Comparison of ENCODE assay signal across 24 cellular contexts in genomic region chr18:45871655-45872054, GRCh38. TPM values are rescaled to one million over a fixed set of nuclear protein-coding genes. Genes with fewer than 3 reads are reported as not detected.
A peak's percentile ranks its signal among the peaks of the same experiment; 100 is the strongest.
DNase-seq lines count a peak whose midpoint lies in the region; ATAC-seq, FAIRE-seq and TF ChIP-seq lines count a peak whose summit lies in the region.
"Had no signal": no experiment of that assay in that cellular context is flagged by ENCODE, and none has a peak within 500 bp of the region (broad histone marks: within the 10 kb centered on the region; RNA-seq: fewer than 3 reads in every experiment).

No MANE protein-coding gene starts in this region.

- H3K79me2 ChIP-seq in PC-9 (ENCODE audit: low read depth) = no peaks in the 10 kb centered on the region

- TF ChIP-seq EP300 in stomach (IDR thresholded peaks at IDR 0.05) = no peak

- H3K4me2 ChIP-seq in PC-9 = peak overlapping the region; percentile 12; the same call in 1 of the 2 replicates

- H3K9me3 Mint-ChIP-seq in memory B cell = peaks cover 6% of the 10 kb centered on the region
- H3K9me3 Mint-ChIP-seq: effector memory CD8-positive, alpha-beta T cell; type B pancreatic cell had no signal

- no TSS peak for BruUV-seq in PC-9 (replicated peaks; lab: Mats Ljungman, UMichigan)

- H3K9me3 ChIP-seq in PC-9 (ENCODE audit: insufficient read depth, low read depth) = no peaks in the 10 kb centered on the region
- H3K9me3 ChIP-seq in stomach = no peaks in the 10 kb centered on the region
- H3K9me3 ChIP-seq: SJSA1, spleen had no signal

- peaks cover 50% of the 10 kb centered on the region for H3K36me3 Mint-ChIP-seq in memory B cell

- H3F3A ChIP-seq in PC-9 (ENCODE audit: insufficient read depth, low read depth) = peaks cover 18% of the 10 kb centered on the region

- TF ChIP-seq POLR2A in H54 (IDR thresholded peaks at IDR 0.05; ENCODE audit: low read depth, low read length) = no peak
- no peak for TF ChIP-seq POLR2A in lower leg skin (IDR thresholded peaks at IDR 0.05)
- no peak for TF ChIP-seq POLR2A in stomach (IDR thresholded peaks at IDR 0.05)

- H3K27me3 Mint-ChIP-seq in memory B cell = no peaks in the 10 kb centered on the region
- H3K27me3 Mint-ChIP-seq: effector memory CD8-positive, alpha-beta T cell; type B pancreatic cell had no signal

- POLR2A ChIA-PET in PC-9 (lab: Charles Lee; ENCODE audit: unreplicated experiment) = no interaction called here

- ATAC-seq in memory B cell (ENCODE audit: low read depth) = no peak
- ATAC-seq: effector memory CD8-positive, alpha-beta T cell had no signal

- H3K9me2 ChIP-seq in PC-9 (ENCODE audit: insufficient read depth) = no peaks in the 10 kb centered on the region

- H3K27ac ChIP-seq in PC-9 (peak overlapping the region; percentile 54), stomach (no peak overlapping the region)
- H3K27ac ChIP-seq: SJSA1, spleen, WERI-Rb-1 had no signal

- peaks cover 23% of the 10 kb centered on the region for H3K36me3 ChIP-seq in PC-9 (ENCODE audit: low read depth)
- peaks cover 8% of the 10 kb centered on the region for H3K36me3 ChIP-seq in bronchial epithelial cell (ENCODE audit: control insufficient read depth, insufficient read depth, low read length)
- H3K36me3 ChIP-seq in stomach = peaks cover 29 to 99% (median 91%) of the 10 kb centered on the region in 4 donors

- H3K4me3 ChIP-seq in PC-9 (no peak overlapping the region), bronchial epithelial cell (ENCODE audit: low read depth, low read length) (no peak overlapping the region), lower leg skin (ENCODE audit: low read depth, poor library complexity, severe bottlenecking) (no peak overlapping the region), stomach (no peak overlapping the region)
- H3K4me3 ChIP-seq: lung, SJSA1, spleen had no signal

- intact Hi-C loops in PC-9 (cut with micrococcal nuclease; ENCODE audit: unreplicated experiment) = no loop called here
- intact Hi-C loops in lower leg skin (cut with DNase I; ENCODE audit: low total_unique reads) = loop anchor here (10.0 kb wide), 2 partner anchors 157 to 187 kb away; no protein-coding TSS in a partner anchor
- intact Hi-C loops in stomach (cut with DNase I; ENCODE audit: low total_unique reads) = loop anchor here (10.0 kb wide), 1 partner anchor 177 kb away; no protein-coding TSS in a partner anchor

- DNase-seq in H54 (ENCODE audit: insufficient read length, low spot score) (peak; percentile 3), PC-9 (peak; percentile 5 to 84), bronchial epithelial cell (ENCODE audit: low read depth) (peak; percentile 77), memory B cell (ENCODE audit: low spot score in 2 of 2) (no peak), lower leg skin (ENCODE audit: low spot score in 2 of 2) (no peak), stomach (no peak), NCI-H1694 treated with DMSO at 0.1 percent for 48 hours (lab: John Stamatoyannopoulos, UW) (no peak), DMS53 (lab: John Stamatoyannopoulos, UW) (no peak)
- DNase-seq: activated CD4-positive, alpha-beta T cell treated with anti-CD3 and anti-CD28 coated beads, Interleukin-2, amount 50 U/mL, for 48 hours; activated naive CD4-positive, alpha-beta T cell treated with anti-CD3 and anti-CD28 coated beads for 36 hours; effector memory CD8-positive, alpha-beta T cell; NCI-H1092; NCI-H2081; NCI-H446; occipital lobe; retina; spleen; T-helper 2 cell; WERI-Rb-1 had no signal

- no peak for TF ChIP-seq CTCF in PC-9 (conservative IDR thresholded peaks at IDR 0.05)
- TF ChIP-seq CTCF in bronchial epithelial cell (IDR thresholded peaks at IDR 0.05; ENCODE audit: insufficient read depth, low read length, severe bottlenecking) = no peak
- no peak for TF ChIP-seq CTCF in lower leg skin (IDR thresholded peaks at IDR 0.05)
- TF ChIP-seq CTCF in stomach (IDR thresholded peaks at IDR 0.05) = no peak

- peak; percentile 50 for FAIRE-seq in H54 (lab: Jason Lieb, UNC)
- no peak for FAIRE-seq in bronchial epithelial cell (lab: Jason Lieb, UNC)
- FAIRE-seq: islet of Langerhans had no signal

- 69 to 77% methylated on average over 4 of the region's 4 CpGs for WGBS in lower leg skin, 2 donors
- 61 to 87% (median 83%) methylated on average over 4 of the region's 4 CpGs for WGBS in stomach, 5 donors

- CTCF ChIA-PET in PC-9 (lab: Charles Lee) = no interaction called here

- H3K4me3 Mint-ChIP-seq in memory B cell = no peak overlapping the region
- H3K4me3 Mint-ChIP-seq: activated naive CD4-positive, alpha-beta T cell treated with anti-CD3 and anti-CD28 coated beads for 36 hours; effector memory CD8-positive, alpha-beta T cell; type B pancreatic cell had no signal

- peaks cover 19% of the 10 kb centered on the region for H3K4me1 ChIP-seq in PC-9 (replicated peaks; ENCODE audit: insufficient read depth)
- H3K4me1 ChIP-seq in stomach = no peaks in the 10 kb centered on the region
- H3K4me1 ChIP-seq: SJSA1 had no signal

- H3K4me1 Mint-ChIP-seq in memory B cell = peaks cover 16% of the 10 kb centered on the region

- H3K27me3 ChIP-seq in PC-9 (ENCODE audit: insufficient read depth, low read depth) = no peaks in the 10 kb centered on the region
- no peaks in the 10 kb centered on the region for H3K27me3 ChIP-seq in bronchial epithelial cell (ENCODE audit: control insufficient read depth, insufficient read depth, low read length)
- H3K27me3 ChIP-seq in stomach = no peaks in the 10 kb centered on the region
- H3K27me3 ChIP-seq: SJSA1, spleen had no signal

- no peaks in the 10 kb centered on the region for H4K20me1 ChIP-seq in PC-9 (ENCODE audit: insufficient read depth)

- H2AFZ ChIP-seq in PC-9 = no peak overlapping the region

- peak overlapping the region; percentile 7 for H3K27ac Mint-ChIP-seq in memory B cell
- H3K27ac Mint-ChIP-seq: activated naive CD4-positive, alpha-beta T cell treated with anti-CD3 and anti-CD28 coated beads for 36 hours; effector memory CD8-positive, alpha-beta T cell; type B pancreatic cell had no signal

RNA-seq across cellular contexts. Expression of gene SIGLEC15, which starts 46.2 kb away (rescaled TPM):
- 0.50 and 1.0 TPM in 2 replicates for total RNA-seq in PC-9 (2021)
- 0.26 TPM in 1 of 2 replicates, not detected in the other for total RNA-seq in bronchial epithelial cell
- total RNA-seq in lower leg skin = 1 to 10 TPM in 1 of 4 donors, under 1 TPM in 2, not detected in 1; 0.27 to 1.9 (median 0.38) TPM
- total RNA-seq in stomach = 1 to 10 TPM in 1 of 5 donors, under 1 TPM in 1, not detected in 3; 0.92 to 5.5 TPM
- polyA plus RNA-seq in stomach = under 1 TPM; 0.10 to 0.76 (median 0.25) TPM
- total RNA-seq: activated naive CD4-positive, alpha-beta T cell treated with anti-CD3 and anti-CD28 coated beads for 36 hours; myocyte; occipital lobe had no signal

Comparison
In these comparisons a context has a peak if more than half of its experiments do, and no peak if none do; other contexts are left out.
1. DNase-seq: peak in H54 (single experiment), PC-9 (2 of 2) and bronchial epithelial cell (single experiment); none in memory B cell (0 of 2), lower leg skin (0 of 2), stomach (single experiment), NCI-H1694 treated with DMSO at 0.1 percent for 48 hours (single experiment) and DMS53 (single experiment).